In genomic region chr5:53416144-53416730, GRCh38 we compare ENCODE assay signal across 22 cellular contexts.
DNase-seq lines count a peak whose midpoint lies in the region; ATAC-seq and TF ChIP-seq lines count a peak whose summit lies in the region.
"Had no signal": no experiment of that assay in that cellular context is flagged by ENCODE, and none has a peak within 500 bp of the region (broad histone marks: within the 10 kb centered on the region; RNA-seq: fewer than 3 reads in every experiment).

No MANE protein-coding gene starts in this region.

- H3K4me3 ChIP-seq in mammary epithelial cell (replicated peaks in 1 of 3; ENCODE audit: insufficient read depth in 1 of 3, low read depth in 2 of 3, low read length in 3 of 3) (no peak overlapping the region), breast epithelium (no peak overlapping the region), sigmoid colon (no peak overlapping the region)
- no peak overlapping the region for H3K4me3 ChIP-seq in CD8-positive, alpha-beta memory T cell (ENCODE audit: low read length)
- H3K4me3 ChIP-seq: skin epidermis, testis had no signal

- no peak overlapping the region for H3K4me2 ChIP-seq in mammary epithelial cell (ENCODE audit: insufficient read depth, low read depth, low read length)

- H3K27ac Mint-ChIP-seq in stimulated activated naive B cell treated with anti-CD40 and anti-IgM and Interleukin-4, amounts not matched to agents 10 μg/mL and 1 μg/mL and 100 μg/mL, for 72 hours, result no peak overlapping the region
- H3K27ac Mint-ChIP-seq in CD8-positive, alpha-beta memory T cell, result no peak overlapping the region
- H3K27ac Mint-ChIP-seq: activated CD4-positive, alpha-beta memory T cell treated with anti-CD3 and anti-CD28 coated beads for 36 hours; effector memory CD8-positive, alpha-beta T cell; naive thymus-derived CD8-positive, alpha-beta T cell had no signal

- TF ChIP-seq EP300 in sigmoid colon (IDR thresholded peaks at IDR 0.05), result no peak

- BruUV-seq in mammary epithelial cell (replicated peaks; lab: Mats Ljungman, UMichigan), result no TSS peak

- in situ Hi-C loops in mammary epithelial cell (cut with MboI; ENCODE audit: low sequenced_read_pairs in 2 of 2), result loop anchor here (10.0 kb wide), 2 partner anchors 51 to 91 kb away; no protein-coding TSS in a partner anchor

- H3K4me1 Mint-ChIP-seq in stimulated activated naive B cell treated with anti-CD40 and anti-IgM and Interleukin-4, amounts not matched to agents 10 μg/mL and 1 μg/mL and 100 μg/mL, for 72 hours, result peaks cover 0 to 2% of the 10 kb centered on the region in 2 donors
- peaks cover 6 to 8% (median 8%) of the 10 kb centered on the region in 3 donors for H3K4me1 Mint-ChIP-seq in CD8-positive, alpha-beta memory T cell

- H3K36me3 ChIP-seq in mammary epithelial cell (ENCODE audit: insufficient read depth, low read length), result no peaks in the 10 kb centered on the region
- H3K36me3 ChIP-seq in breast epithelium, result no peaks in the 10 kb centered on the region
- no peaks in the 10 kb centered on the region for H3K36me3 ChIP-seq in sigmoid colon
- no peaks in the 10 kb centered on the region for H3K36me3 ChIP-seq in CD8-positive, alpha-beta memory T cell (ENCODE audit: insufficient read depth, low read length)

- no peak overlapping the region for H3K9ac ChIP-seq in mammary epithelial cell (ENCODE audit: insufficient read depth, low read length)
- H3K9ac ChIP-seq: parathyroid adenoma had no signal

- CTCF ChIA-PET in mammary epithelial cell (lab: Charles Lee; ENCODE audit: low non-redundant PET), result no interaction called here
- CTCF ChIA-PET in CD8-positive, alpha-beta memory T cell (lab: Charles Lee), result no interaction called here

- H3K9me3 Mint-ChIP-seq in stimulated activated naive B cell treated with anti-CD40 and anti-IgM and Interleukin-4, amounts not matched to agents 10 μg/mL and 1 μg/mL and 100 μg/mL, for 72 hours, result peaks cover 0 to 3% of the 10 kb centered on the region in 2 donors
- peaks cover 0 to 2% (median 0%) of the 10 kb centered on the region in 5 donors for H3K9me3 Mint-ChIP-seq in CD8-positive, alpha-beta memory T cell
- H3K9me3 Mint-ChIP-seq: activated CD4-positive, alpha-beta memory T cell treated with anti-CD3 and anti-CD28 coated beads for 36 hours had no signal

- H3K36me3 Mint-ChIP-seq in stimulated activated naive B cell treated with anti-CD40 and anti-IgM and Interleukin-4, amounts not matched to agents 10 μg/mL and 1 μg/mL and 100 μg/mL, for 72 hours, result no peaks in the 10 kb centered on the region
- H3K36me3 Mint-ChIP-seq in CD8-positive, alpha-beta memory T cell, result no peaks in the 10 kb centered on the region
- H3K36me3 Mint-ChIP-seq: activated CD4-positive, alpha-beta memory T cell treated with anti-CD3 and anti-CD28 coated beads for 36 hours; naive thymus-derived CD8-positive, alpha-beta T cell had no signal

- DNase-seq in mammary epithelial cell, result peak; percentile 60
- no peak for DNase-seq in breast epithelium (ENCODE audit: low spot score in 2 of 2)
- DNase-seq in SW480 (ENCODE audit: low spot score), result peak; percentile 16
- DNase-seq in stimulated activated naive B cell treated with anti-CD40 and anti-IgM and Interleukin-4, amounts not matched to agents 10 μg/mL and 1 μg/mL and 100 μg/mL, for 72 hours, result no peak
- no peak for DNase-seq in sciatic nerve (ENCODE audit: low spot score)
- DNase-seq in sigmoid colon, result no peak
- no peak for DNase-seq in CD8-positive, alpha-beta memory T cell
- DNase-seq: activated CD4-positive, alpha-beta memory T cell treated with anti-CD3 and anti-CD28 coated beads for 36 hours; activated T-cell treated with anti-CD3 and anti-CD28 coated beads, Interleukin-2, amount 50 U/mL, for 1 hour; amygdala; Caco-2; cerebellar nuclear complex; effector memory CD8-positive, alpha-beta T cell; GF-D8; naive thymus-derived CD8-positive, alpha-beta T cell; NCI-H1417; stimulated activated CD4-positive, alpha-beta T cell treated with anti-CD3 and anti-CD28 coated beads, Interleukin-4, amount 100 ng/mL, for 1 hour; testis had no signal

- H4K20me1 ChIP-seq in mammary epithelial cell (ENCODE audit: insufficient read depth, low read length), result no peaks in the 10 kb centered on the region

- H3K27me3 Mint-ChIP-seq in stimulated activated naive B cell treated with anti-CD40 and anti-IgM and Interleukin-4, amounts not matched to agents 10 μg/mL and 1 μg/mL and 100 μg/mL, for 72 hours, result peaks cover 0 to 4% of the 10 kb centered on the region in 2 donors
- H3K27me3 Mint-ChIP-seq in CD8-positive, alpha-beta memory T cell, result peaks cover 4 to 8% of the 10 kb centered on the region in 2 donors
- H3K27me3 Mint-ChIP-seq: activated CD4-positive, alpha-beta memory T cell treated with anti-CD3 and anti-CD28 coated beads for 36 hours had no signal

- H3K4me1 ChIP-seq in mammary epithelial cell (ENCODE audit: insufficient read depth, low read length), result peaks cover 29% of the 10 kb centered on the region
- H3K4me1 ChIP-seq in breast epithelium, result no peaks in the 10 kb centered on the region
- no peaks in the 10 kb centered on the region for H3K4me1 ChIP-seq in sigmoid colon
- H3K4me1 ChIP-seq in CD8-positive, alpha-beta memory T cell (ENCODE audit: insufficient read depth, low read length), result no peaks in the 10 kb centered on the region
- H3K4me1 ChIP-seq: Caco-2, parathyroid adenoma, testis had no signal

- TF ChIP-seq POLR2A in breast epithelium (IDR thresholded peaks at IDR 0.05) (no peak), sigmoid colon (IDR thresholded peaks at IDR 0.05) (no peak)

- no peak overlapping the region for H3K4me3 Mint-ChIP-seq in stimulated activated naive B cell treated with anti-CD40 and anti-IgM and Interleukin-4, amounts not matched to agents 10 μg/mL and 1 μg/mL and 100 μg/mL, for 72 hours
- H3K4me3 Mint-ChIP-seq in CD8-positive, alpha-beta memory T cell, result no peak overlapping the region
- H3K4me3 Mint-ChIP-seq: activated CD4-positive, alpha-beta memory T cell treated with anti-CD3 and anti-CD28 coated beads for 36 hours; effector memory CD8-positive, alpha-beta T cell; naive thymus-derived CD8-positive, alpha-beta T cell had no signal

- peak; percentile 65 for ATAC-seq in HG02759 (IDR thresholded peaks at IDR 0.05; ENCODE audit: unreplicated experiment)
- peak; percentile 41 to 73 for ATAC-seq in stimulated activated naive B cell treated with anti-CD40 and anti-IgM and Interleukin-4, amounts not matched to agents 10 μg/mL and 1 μg/mL and 100 μg/mL, for 72 hours (replicated peaks)
- ATAC-seq in sciatic nerve, result no peak
- ATAC-seq: effector memory CD8-positive, alpha-beta T cell; naive thymus-derived CD8-positive, alpha-beta T cell had no signal

- intact Hi-C loops in mammary epithelial cell (cut with micrococcal nuclease), result no loop called here
- intact Hi-C loops in breast epithelium (cut with DNase I; ENCODE audit: low total_unique reads), result no loop called here
- intact Hi-C loops in sciatic nerve (cut with DNase I), result no loop called here
- intact Hi-C loops in sigmoid colon (cut with DNase I), result no loop called here

- no peak overlapping the region for H2AFZ ChIP-seq in mammary epithelial cell (ENCODE audit: low read depth, low read length)
- H2AFZ ChIP-seq: parathyroid adenoma had no signal

- no peaks in the 10 kb centered on the region for H3K27me3 ChIP-seq in mammary epithelial cell (ENCODE audit: insufficient read depth, low read length)
- no peaks in the 10 kb centered on the region for H3K27me3 ChIP-seq in breast epithelium
- H3K27me3 ChIP-seq in sigmoid colon, result no peaks in the 10 kb centered on the region
- H3K27me3 ChIP-seq in CD8-positive, alpha-beta memory T cell (ENCODE audit: insufficient read depth, low read length, poor library complexity, severe bottlenecking), result no peaks in the 10 kb centered on the region
- H3K27me3 ChIP-seq: testis had no signal

- no peak for TF ChIP-seq CTCF in mammary epithelial cell (conservative IDR thresholded peaks at IDR 0.05 in 1 of 2, IDR thresholded peaks at IDR 0.05 in 1 of 2; ENCODE audit: extremely low read depth in 1 of 2, insufficient read depth in 1 of 2, low read depth in 1 of 2, low read length in 2 of 2)
- no peak for TF ChIP-seq CTCF in breast epithelium (IDR thresholded peaks at IDR 0.05)
- no peak for TF ChIP-seq CTCF in sigmoid colon (IDR thresholded peaks at IDR 0.05)

- no peaks in the 10 kb centered on the region for H3K79me2 ChIP-seq in mammary epithelial cell (ENCODE audit: insufficient read depth, low read length)
- H3K79me2 ChIP-seq: parathyroid adenoma had no signal

- dilution Hi-C loops in mammary epithelial cell (cut with HindIII; ENCODE audit: low sequenced_read_pairs), result no loop called here

- POLR2A ChIA-PET in CD8-positive, alpha-beta memory T cell (lab: Charles Lee), result no interaction called here

- H3K9me3 ChIP-seq in mammary epithelial cell (replicated peaks; ENCODE audit: insufficient read depth, low read length), result no peaks in the 10 kb centered on the region
- no peaks in the 10 kb centered on the region for H3K9me3 ChIP-seq in breast epithelium
- no peaks in the 10 kb centered on the region for H3K9me3 ChIP-seq in sigmoid colon
- no peaks in the 10 kb centered on the region for H3K9me3 ChIP-seq in CD8-positive, alpha-beta memory T cell (ENCODE audit: low read length)
- H3K9me3 ChIP-seq: testis had no signal

- H3K27ac ChIP-seq in mammary epithelial cell (ENCODE audit: insufficient read depth, low read depth, low read length), result no peak overlapping the region
- H3K27ac ChIP-seq in breast epithelium, result no peak overlapping the region
- no peak overlapping the region for H3K27ac ChIP-seq in sigmoid colon
- H3K27ac ChIP-seq in CD8-positive, alpha-beta memory T cell (ENCODE audit: low read depth, low read length), result no peak overlapping the region
- H3K27ac ChIP-seq: HL-60, parathyroid adenoma, skin epidermis, testis had no signal

Comparison
In these comparisons a context has a peak if more than half of its experiments do, and no peak if none do; other contexts are left out.
1. DNase-seq: peak in mammary epithelial cell (single experiment) and SW480 (single experiment); none in breast epithelium (0 of 2), stimulated activated naive B cell treated with anti-CD40 and anti-IgM and Interleukin-4, amounts not matched to agents 10 μg/mL and 1 μg/mL and 100 μg/mL, for 72 hours (single experiment), sciatic nerve (single experiment), sigmoid colon (single experiment) and CD8-positive, alpha-beta memory T cell (0 of 5).